Comparison of ENCODE assay signal across 8 cellular contexts in the genomic region with DNA sequence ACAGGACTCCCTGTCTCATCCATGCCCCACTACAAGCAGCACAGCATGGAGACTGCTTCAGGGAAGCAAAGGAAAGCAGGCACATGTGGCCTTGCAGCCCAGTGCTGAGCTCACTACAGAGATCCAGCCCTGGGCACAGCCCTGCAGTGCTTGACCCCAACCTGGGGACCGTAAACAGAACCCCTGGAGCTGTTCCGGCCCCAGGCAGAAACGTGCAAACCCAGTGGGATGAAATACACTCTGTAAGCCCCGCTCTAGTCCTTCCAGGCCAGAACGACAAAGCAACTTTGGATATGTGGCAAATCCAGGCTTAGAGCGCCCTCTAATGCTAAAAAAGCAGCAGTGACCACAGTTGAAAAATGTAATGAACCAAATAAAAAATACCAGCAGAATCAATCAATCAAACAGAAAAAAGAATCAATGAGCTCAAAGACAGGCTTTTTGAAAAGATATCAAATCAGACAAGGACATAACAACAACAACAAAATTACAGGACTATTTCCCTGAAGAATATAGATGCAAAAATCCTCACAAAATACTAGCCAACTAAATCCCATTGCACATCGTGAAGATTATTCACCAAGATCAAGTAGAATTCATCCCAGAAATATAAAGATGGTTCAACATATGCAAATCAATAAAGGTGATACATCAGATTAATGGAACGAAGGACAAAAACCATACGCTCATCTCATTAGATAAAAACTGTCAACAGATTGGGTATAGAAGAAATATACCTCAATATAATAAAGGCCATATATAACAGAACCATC. TPM values are rescaled to one million over a fixed set of nuclear protein-coding genes. Genes with fewer than 3 reads are reported as not detected.
DNase-seq lines count a peak whose midpoint lies in the region; ATAC-seq and TF ChIP-seq lines count a peak whose summit lies in the region.

No MANE protein-coding gene starts in this region.

- TF ChIP-seq CTCF in GM20000 (IDR thresholded peaks at IDR 0.05; ENCODE audit: extremely low read depth, missing control alignments): peak; percentile 70
- TF ChIP-seq CTCF in body of pancreas (IDR thresholded peaks at IDR 0.05): peak; percentile 15 to 78 (median 48)
- peak; percentile 69 for TF ChIP-seq CTCF in kidney epithelial cell (IDR thresholded peaks at IDR 0.05; ENCODE audit: insufficient read depth, low read length, poor library complexity, severe bottlenecking)

- WGBS in body of pancreas, 2 donors: 23 to 27% methylated on average over 9 of the region's 9 CpGs

- H3K9me3 ChIP-seq in body of pancreas: no peaks in the 10 kb centered on the region

- intact Hi-C loops in body of pancreas (cut with DNase I): no loop called here

- no peak for ATAC-seq in body of pancreas
- no peak for ATAC-seq in HG03565 (IDR thresholded peaks at IDR 0.05; ENCODE audit: unreplicated experiment)

- H3K27ac ChIP-seq in body of pancreas: no peak overlapping the region

- TF ChIP-seq POLR2A in body of pancreas (IDR thresholded peaks at IDR 0.05): no peak

- in situ Hi-C loops in Caki2 (cut with HindIII; ENCODE audit: low pct_unique_long_range_greater_than_20kb, low sequenced_read_pairs): no loop called here

- no peaks in the 10 kb centered on the region for H3K4me1 ChIP-seq in body of pancreas

- H3K27me3 ChIP-seq in body of pancreas (no peaks in the 10 kb centered on the region), kidney epithelial cell (ENCODE audit: control insufficient read depth, insufficient read depth, low read length) (no peaks in the 10 kb centered on the region)

- DNase-seq in Caki2 (ENCODE audit: low read depth) (peak; percentile 5), GM20000 (ENCODE audit: low spot score) (peak; percentile 42), NCI-H2171 (lab: John Stamatoyannopoulos, UW) (peak; percentile 43), body of pancreas (peak in 1 of 4 donors; percentile 17), kidney epithelial cell (ENCODE audit: low read depth) (no peak), ureter (ENCODE audit: low spot score) (no peak)
- DNase-seq in activated T-cell treated with anti-CD3 and anti-CD28 coated beads, Interleukin-2, amount 50 U/mL, for 48 hours: no peak

- H3K4me3 ChIP-seq in body of pancreas (no peak overlapping the region), kidney epithelial cell (ENCODE audit: low read depth, low read length) (no peak overlapping the region)

- H3K36me3 ChIP-seq in body of pancreas (replicated peaks in 1 of 2; ENCODE audit: insufficient read depth in 1 of 2, low read depth in 2 of 2) (no peaks in the 10 kb centered on the region), kidney epithelial cell (ENCODE audit: control insufficient read depth, insufficient read depth, low read length) (no peaks in the 10 kb centered on the region)

RNA-seq across cellular contexts. Expression of a gene that starts 45.6 kb away (rescaled TPM):
- 3.4 and 8.0 TPM in 2 replicates for total RNA-seq in Caki2 (2014; rRNA removed; shearing (Covaris generic); ENCODE audit: low replicate concordance)
- total RNA-seq in body of pancreas (10 to 100 TPM in 1 of 2 donors, 1 to 10 TPM in 1; 3.9 to 14.5 TPM), kidney epithelial cell (1.9 and 3.9 TPM in 2 replicates), ureter (13.2 TPM)

Comparison
In these comparisons a context has a peak if more than half of its experiments do, and no peak if none do; other contexts are left out.
1. DNase-seq: peak in Caki2 (single experiment), GM20000 (single experiment) and NCI-H2171 (single experiment); none in kidney epithelial cell (single experiment), ureter (single experiment) and activated T-cell treated with anti-CD3 and anti-CD28 coated beads, Interleukin-2, amount 50 U/mL, for 48 hours (0 of 2).
2. Peak in every context shown above with its lines, with median percentiles within 50 percentile points of each other: CTCF ChIP-seq.